Comparison of ENCODE assay signal across 8 cellular contexts in genomic region chr1:26541816-26542711, GRCh38. TPM values are rescaled to one million over a fixed set of nuclear protein-coding genes. Genes with fewer than 3 reads are reported as not detected.
DNase-seq lines count a peak whose midpoint lies in the region; ATAC-seq and FAIRE-seq lines count a peak whose summit lies in the region.

No MANE protein-coding gene starts in this region.

- DNase-seq in Kasumi-1 (lab: John Stamatoyannopoulos, UW) (peak; percentile 100), mesenchymal stem cell (peak; percentile 69), HTR-8/SVneo (ENCODE audit: insufficient read length, low spot score) (no peak)
- DNase-seq in activated CD4-positive, alpha-beta T cell treated with anti-CD3 and anti-CD28 coated beads for 48 hours: peak; percentile 90
- peak; percentile 77 for DNase-seq in stimulated activated CD8-positive, alpha-beta memory T cell treated with anti-CD3 and anti-CD28 coated beads, Interleukin-4, amount 100 ng/mL, for 24 hours (ENCODE audit: low read depth)

- peak overlapping the region; percentile 94 for H4K8ac ChIP-seq in mesenchymal stem cell (ENCODE audit: low read length)

- H4K91ac ChIP-seq in mesenchymal stem cell (ENCODE audit: low read length): peak overlapping the region; percentile 94

- no peak overlapping the region for H2AK5ac ChIP-seq in mesenchymal stem cell (ENCODE audit: low read length, severe bottlenecking)

- H3K4me3 ChIP-seq in GM08714 (ENCODE audit: low read length) (peak overlapping the region; percentile 35; the same call in 1 of the 2 replicates), mesenchymal stem cell (ENCODE audit: insufficient read depth in 1 of 2, low read depth in 1 of 2, low read length in 2 of 2) (no peak overlapping the region)

- H3K4ac ChIP-seq in mesenchymal stem cell (ENCODE audit: low read depth in 1 of 2, low read length in 2 of 2): peak overlapping the region; percentile 51 to 84

- intact Hi-C loops in dendritic cell treated with granulocyte-macrophage colony-stimulating factor and Interleukin-4, amounts not matched to agents 40 ng/mL and 50 ng/mL, for 4 days (cut with micrococcal nuclease): loop anchor here (5.0 kb wide), 1 partner anchor 40 kb away; no protein-coding TSS in a partner anchor

- no peaks in the 10 kb centered on the region for H3K27me3 ChIP-seq in mesenchymal stem cell (ENCODE audit: control insufficient read depth in 1 of 2, insufficient read depth in 1 of 2, low read length in 2 of 2)

- ATAC-seq in GM21737 (IDR thresholded peaks at IDR 0.05; ENCODE audit: unreplicated experiment): peak; percentile 48

- H2BK12ac ChIP-seq in mesenchymal stem cell (ENCODE audit: low read length in 2 of 2): peak overlapping the region in 1 of 2 experiments; percentile 93

- peak overlapping the region; percentile 33 for H2AFZ ChIP-seq in mesenchymal stem cell (ENCODE audit: low read depth, low read length)

- WGBS in mesenchymal stem cell: 66% methylated on average over 17 of the region's 18 CpGs

- H3K36me3 ChIP-seq in mesenchymal stem cell (ENCODE audit: control insufficient read depth in 1 of 2, insufficient read depth in 2 of 2, low read depth in 1 of 2, low read length in 2 of 2): peaks cover 0 to 44% of the 10 kb centered on the region in 2 experiments

- H2BK120ac ChIP-seq in mesenchymal stem cell (ENCODE audit: low read depth, low read length): no peak overlapping the region

- H3K36me3 Mint-ChIP-seq in dendritic cell treated with granulocyte-macrophage colony-stimulating factor and Interleukin-4, amounts not matched to agents 40 ng/mL and 50 ng/mL, for 4 days (ENCODE audit: low read depth): peaks cover 54% of the 10 kb centered on the region

- no peak overlapping the region for H2BK5ac ChIP-seq in mesenchymal stem cell (ENCODE audit: low read depth, low read length, poor library complexity, severe bottlenecking)

- H3K79me1 ChIP-seq in mesenchymal stem cell (replicated peaks; ENCODE audit: low read length, poor library complexity, severe bottlenecking): peaks cover 12% of the 10 kb centered on the region

- peak overlapping the region in 1 of 2 experiments; percentile 36 for H3K14ac ChIP-seq in mesenchymal stem cell (ENCODE audit: low read length in 2 of 2)

- H3K9me3 Mint-ChIP-seq in dendritic cell treated with granulocyte-macrophage colony-stimulating factor and Interleukin-4, amounts not matched to agents 40 ng/mL and 50 ng/mL, for 4 days: no peaks in the 10 kb centered on the region

- no peaks in the 10 kb centered on the region for H3K27me3 Mint-ChIP-seq in dendritic cell treated with granulocyte-macrophage colony-stimulating factor and Interleukin-4, amounts not matched to agents 40 ng/mL and 50 ng/mL, for 4 days

- peaks cover 15% of the 10 kb centered on the region for H3K4me1 ChIP-seq in mesenchymal stem cell (ENCODE audit: control insufficient read depth, insufficient read depth, low read depth, low read length)

- peak overlapping the region; percentile 65 for H2BK15ac ChIP-seq in mesenchymal stem cell (ENCODE audit: low read depth, poor library complexity, severe bottlenecking)

- FAIRE-seq in HTR-8/SVneo (lab: Jason Lieb, UNC): no peak

- no peak overlapping the region for H3K27ac ChIP-seq in mesenchymal stem cell (ENCODE audit: low read length, poor library complexity, severe bottlenecking)

- peak overlapping the region; percentile 81 to 90 for H3K18ac ChIP-seq in mesenchymal stem cell (ENCODE audit: low read depth in 1 of 2, low read length in 2 of 2)

- no peak overlapping the region for H3K23ac ChIP-seq in mesenchymal stem cell (ENCODE audit: low read length in 2 of 2)

- peaks cover 93% of the 10 kb centered on the region for H3K4me1 Mint-ChIP-seq in dendritic cell treated with granulocyte-macrophage colony-stimulating factor and Interleukin-4, amounts not matched to agents 40 ng/mL and 50 ng/mL, for 4 days (ENCODE audit: low read depth)

- H3K4me2 ChIP-seq in mesenchymal stem cell (ENCODE audit: low read length, poor library complexity, severe bottlenecking): no peak overlapping the region

- H3K9me3 ChIP-seq in mesenchymal stem cell (ENCODE audit: control insufficient read depth, low read length): no peaks in the 10 kb centered on the region

- H3K4me3 Mint-ChIP-seq in dendritic cell treated with granulocyte-macrophage colony-stimulating factor and Interleukin-4, amounts not matched to agents 40 ng/mL and 50 ng/mL, for 4 days: peak overlapping the region; percentile 91

- H3K9ac ChIP-seq in mesenchymal stem cell (ENCODE audit: low read length): peak overlapping the region; percentile 46

- H3K27ac Mint-ChIP-seq in dendritic cell treated with granulocyte-macrophage colony-stimulating factor and Interleukin-4, amounts not matched to agents 40 ng/mL and 50 ng/mL, for 4 days: peak overlapping the region; percentile 92

RNA-seq across cellular contexts. Expression of gene RPS6KA1, which starts 12.5 kb away (rescaled TPM):
- polyA plus RNA-seq in mesenchymal stem cell (2013, experiment 1 of 2): 5.6 TPM
- polyA plus RNA-seq in mesenchymal stem cell (2013, experiment 2 of 2): 6.8 TPM
